ENCODE assay signal across 18 cellular contexts in genomic region chr15:64211696-64212095, GRCh38. TPM values are rescaled to one million over a fixed set of nuclear protein-coding genes. Genes with fewer than 3 reads are reported as not detected.
A peak's percentile ranks its signal among the peaks of the same experiment; 100 is the strongest.
DNase-seq lines count a peak whose midpoint lies in the region; ATAC-seq lines count a peak whose summit lies in the region.
"Had no signal": no experiment of that assay in that cellular context is flagged by ENCODE, and none has a peak within 500 bp of the region (broad histone marks: within the 10 kb centered on the region; RNA-seq: fewer than 3 reads in every experiment).

No MANE protein-coding gene starts in this region.

- peaks cover 21% of the 10 kb centered on the region for H3K4me1 Mint-ChIP-seq in activated CD8-positive, alpha-beta memory T cell treated with anti-CD3 and anti-CD28 coated beads, Interleukin-2, amount 10 ng/mL, durations not matched to agents 7 days and 5 days
- H3K4me1 Mint-ChIP-seq in T-helper 2 cell treated with Interferon-gamma antibody and Interleukin-4, amounts not matched to agents 5 μg/mL and 100 μg/mL, for 36 hours (ENCODE audit: low read depth), result peaks cover 26% of the 10 kb centered on the region
- H3K4me1 Mint-ChIP-seq: CD14-positive monocyte, GM23338 had no signal

- peaks cover 13% of the 10 kb centered on the region for H3K36me3 Mint-ChIP-seq in activated CD8-positive, alpha-beta memory T cell treated with anti-CD3 and anti-CD28 coated beads, Interleukin-2, amount 10 ng/mL, durations not matched to agents 7 days and 5 days
- peaks cover 19% of the 10 kb centered on the region for H3K36me3 Mint-ChIP-seq in T-helper 2 cell treated with Interferon-gamma antibody and Interleukin-4, amounts not matched to agents 5 μg/mL and 100 μg/mL, for 36 hours (ENCODE audit: low read depth)

- H3K9me3 Mint-ChIP-seq in activated CD8-positive, alpha-beta memory T cell treated with anti-CD3 and anti-CD28 coated beads, Interleukin-2, amount 10 ng/mL, durations not matched to agents 7 days and 5 days (ENCODE audit: low read depth), result no peaks in the 10 kb centered on the region
- H3K9me3 Mint-ChIP-seq in T-helper 2 cell treated with Interferon-gamma antibody and Interleukin-4, amounts not matched to agents 5 μg/mL and 100 μg/mL, for 36 hours, result no peaks in the 10 kb centered on the region
- H3K9me3 Mint-ChIP-seq: CD14-positive monocyte; CD4-positive, alpha-beta memory T cell; GM23338; HFFc6 had no signal

- no peak overlapping the region for H3K4me3 ChIP-seq in Jurkat, Clone E6-1 (ENCODE audit: low read length)
- H3K4me3 ChIP-seq: BLaER1, GM23338 had no signal

- ATAC-seq in activated CD8-positive, alpha-beta memory T cell treated with anti-CD3 and anti-CD28 coated beads, Interleukin-2, amount 10 ng/mL, durations not matched to agents 7 days and 5 days, result no peak
- ATAC-seq: GM23338 had no signal

- peak overlapping the region; percentile 60 for H3K27ac Mint-ChIP-seq in activated CD8-positive, alpha-beta memory T cell treated with anti-CD3 and anti-CD28 coated beads, Interleukin-2, amount 10 ng/mL, durations not matched to agents 7 days and 5 days
- peak overlapping the region; percentile 61 for H3K27ac Mint-ChIP-seq in T-helper 2 cell treated with Interferon-gamma antibody and Interleukin-4, amounts not matched to agents 5 μg/mL and 100 μg/mL, for 36 hours
- H3K27ac Mint-ChIP-seq: CD14-positive monocyte; CD4-positive, alpha-beta memory T cell; GM23338; HFFc6 had no signal

- no peak for DNase-seq in activated CD8-positive, alpha-beta memory T cell treated with anti-CD3 and anti-CD28 coated beads, Interleukin-2, amount 10 ng/mL, durations not matched to agents 7 days and 5 days
- DNase-seq in activated CD8-positive, alpha-beta memory T cell treated with anti-CD3 and anti-CD28 coated beads, Interleukin-2, amount 50 U/mL, for 4 hours, result no peak
- DNase-seq in Jurkat, Clone E6-1 (ENCODE audit: low read depth, low spot score), result peak; percentile 66
- no peak for DNase-seq in T-helper 2 cell treated with Interferon-gamma antibody and Interleukin-4, amounts not matched to agents 5 μg/mL and 100 μg/mL, for 36 hours (ENCODE audit: low spot score)
- DNase-seq in effector CD8-positive, alpha-beta T cell (lab: John Stamatoyannopoulos, UW), result no peak
- DNase-seq in retina (no peak), NCI-H748 treated with DMSO at 0.1 percent for 48 hours (lab: John Stamatoyannopoulos, UW) (no peak)
- DNase-seq: Calu3; CD4-positive, alpha-beta memory T cell; DMS 273 treated with DMSO at 0.1 percent for 48 hours; DMS53; GDM1; HCEC 1CT; HFFc6; KBM-7 had no signal

- no peaks in the 10 kb centered on the region for H3K27me3 Mint-ChIP-seq in activated CD8-positive, alpha-beta memory T cell treated with anti-CD3 and anti-CD28 coated beads, Interleukin-2, amount 10 ng/mL, durations not matched to agents 7 days and 5 days
- no peaks in the 10 kb centered on the region for H3K27me3 Mint-ChIP-seq in T-helper 2 cell treated with Interferon-gamma antibody and Interleukin-4, amounts not matched to agents 5 μg/mL and 100 μg/mL, for 36 hours (ENCODE audit: low read depth)
- H3K27me3 Mint-ChIP-seq: CD4-positive, alpha-beta memory T cell had no signal

- CTCF ChIA-PET in activated CD8-positive, alpha-beta memory T cell treated with anti-CD3 and anti-CD28 coated beads, Interleukin-2, amount 10 ng/mL, durations not matched to agents 7 days and 5 days (lab: Charles Lee), result no interaction called here

- no peak overlapping the region for H3K4me3 Mint-ChIP-seq in activated CD8-positive, alpha-beta memory T cell treated with anti-CD3 and anti-CD28 coated beads, Interleukin-2, amount 10 ng/mL, durations not matched to agents 7 days and 5 days
- no peak overlapping the region for H3K4me3 Mint-ChIP-seq in T-helper 2 cell treated with Interferon-gamma antibody and Interleukin-4, amounts not matched to agents 5 μg/mL and 100 μg/mL, for 36 hours
- H3K4me3 Mint-ChIP-seq: CD14-positive monocyte; CD4-positive, alpha-beta memory T cell; GM23338; HFFc6 had no signal

RNA-seq across cellular contexts. Expression of gene PPIB, which starts 48.9 kb away (rescaled TPM):
- 100 to 1,000 TPM; 308 to 386 TPM for total RNA-seq in activated CD8-positive, alpha-beta memory T cell treated with anti-CD3 and anti-CD28 coated beads, Interleukin-2, amount 10 ng/mL, durations not matched to agents 7 days and 5 days
- polyA plus RNA-seq in Jurkat, Clone E6-1 (2012; ENCODE audit: insufficient read depth, insufficient read length), result 389 TPM
